14 cellular contexts compared by ENCODE assay signal in genomic region chr4:129603241-129603931, GRCh38.
"Had no signal": no experiment of that assay in that cellular context is flagged by ENCODE, and none has a peak within 500 bp of the region (broad histone marks: within the 10 kb centered on the region; RNA-seq: fewer than 3 reads in every experiment).

No MANE protein-coding gene starts in this region.

- H3K27me3 ChIP-seq: adrenal gland, ascending aorta, brain microvascular endothelial cell, heart left ventricle, neutrophil had no signal

- ATAC-seq: heart left ventricle; right cardiac atrium; stimulated activated naive CD8-positive, alpha-beta T cell treated with anti-CD3 and anti-CD28 coated beads, Interleukin-15, Interleukin-2, amounts not matched to agents 100 U/mL and 50 U/mL, for 24 hours; WTC11 had no signal

- H3K9ac ChIP-seq: parathyroid adenoma had no signal

- H2AFZ ChIP-seq: parathyroid adenoma had no signal

- H3K9me3 ChIP-seq: adrenal gland, ascending aorta, heart left ventricle, neutrophil had no signal

- H3K27ac ChIP-seq: adrenal gland, ascending aorta, brain microvascular endothelial cell, heart left ventricle, neutrophil, parathyroid adenoma had no signal

- DNase-seq: activated naive CD4-positive, alpha-beta T cell; activated T-cell treated with anti-CD3 and anti-CD28 coated beads, Interleukin-2, amount 50 U/mL, for 1 hour; adrenal gland; brain microvascular endothelial cell; caudate nucleus; effector CD4-positive, alpha-beta T cell; heart left ventricle; right cardiac atrium; stimulated activated CD4-positive, alpha-beta T cell treated with anti-CD3 and anti-CD28 coated beads, Interleukin-4, amount 100 ng/mL, for 24 hours; stimulated activated naive CD8-positive, alpha-beta T cell treated with anti-CD3 and anti-CD28 coated beads, Interleukin-15, Interleukin-2, amounts not matched to agents 100 U/mL and 50 U/mL, for 24 hours had no signal

- H3K4me1 ChIP-seq: adrenal gland, ascending aorta, heart left ventricle, parathyroid adenoma had no signal

- H3K36me3 ChIP-seq: adrenal gland, ascending aorta, brain microvascular endothelial cell, heart left ventricle, neutrophil had no signal

- H3K79me2 ChIP-seq: parathyroid adenoma had no signal

- H3K4me3 ChIP-seq: adrenal gland, ascending aorta, heart left ventricle had no signal
